10 cellular contexts compared by ENCODE assay signal in genomic region chr7:130940907-130941306, GRCh38.
DNase-seq lines count a peak whose midpoint lies in the region; ATAC-seq and TF ChIP-seq lines count a peak whose summit lies in the region.
"Had no signal": no experiment of that assay in that cellular context is flagged by ENCODE, and none has a peak within 500 bp of the region (broad histone marks: within the 10 kb centered on the region; RNA-seq: fewer than 3 reads in every experiment).

No MANE protein-coding gene starts in this region.

- TF ChIP-seq CTCF in left lung (IDR thresholded peaks at IDR 0.05) (no peak), thyroid gland (IDR thresholded peaks at IDR 0.05) (no peak)

- WGBS in thyroid gland, 2 donors, result 38 to 58% methylated on average over 7 of the region's 7 CpGs

- TF ChIP-seq POLR2A in thyroid gland (IDR thresholded peaks at IDR 0.05), result no peak

- no peaks in the 10 kb centered on the region for H3K9me3 Mint-ChIP-seq in activated CD4-positive, alpha-beta T cell treated with anti-CD3 and anti-CD28 coated beads, Interleukin-2, amount 10 ng/mL, durations not matched to agents 7 days and 5 days
- H3K9me3 Mint-ChIP-seq: H9 had no signal

- peak overlapping the region; percentile 79 for H3K27ac Mint-ChIP-seq in activated CD4-positive, alpha-beta T cell treated with anti-CD3 and anti-CD28 coated beads, Interleukin-2, amount 10 ng/mL, durations not matched to agents 7 days and 5 days

- H3K27ac ChIP-seq in left lung (peak overlapping the region; percentile 72 to 79), thyroid gland (peak overlapping the region; percentile 71 to 93 (median 88))

- CTCF ChIA-PET in activated CD4-positive, alpha-beta T cell treated with anti-CD3 and anti-CD28 coated beads, Interleukin-2, amount 10 ng/mL, durations not matched to agents 7 days and 5 days (lab: Charles Lee), result interaction anchor here (1.3 to 4.8 kb wide), 4 partner anchors 11 to 99 kb away, joined by 3 to 23 read pairs (median 8); no protein-coding TSS in a partner anchor

- POLR2A ChIA-PET in activated CD4-positive, alpha-beta T cell treated with anti-CD3 and anti-CD28 coated beads, Interleukin-2, amount 10 ng/mL, durations not matched to agents 7 days and 5 days (lab: Charles Lee), result no interaction called here

- intact Hi-C loops in left lung (cut with DNase I) (no loop called here), thyroid gland (cut with DNase I) (no loop called here)

- H3K9ac ChIP-seq in adipocyte (ENCODE audit: low read length), result peak overlapping the region; percentile 84

- H3K4me3 ChIP-seq in adipocyte (ENCODE audit: low read length) (peak overlapping the region; percentile 77), left lung (peak overlapping the region; percentile 12 to 39), thyroid gland (replicated peaks in 1 of 3) (peak overlapping the region in 2 of 3 donors; percentile 15 to 29)

- peaks cover 76% of the 10 kb centered on the region for H3K36me3 Mint-ChIP-seq in activated CD4-positive, alpha-beta T cell treated with anti-CD3 and anti-CD28 coated beads, Interleukin-2, amount 10 ng/mL, durations not matched to agents 7 days and 5 days (ENCODE audit: low read depth)

- H3K4me1 Mint-ChIP-seq in activated CD4-positive, alpha-beta T cell treated with anti-CD3 and anti-CD28 coated beads, Interleukin-2, amount 10 ng/mL, durations not matched to agents 7 days and 5 days, result peaks cover 83% of the 10 kb centered on the region

- no peaks in the 10 kb centered on the region for H3K27me3 Mint-ChIP-seq in activated CD4-positive, alpha-beta T cell treated with anti-CD3 and anti-CD28 coated beads, Interleukin-2, amount 10 ng/mL, durations not matched to agents 7 days and 5 days

- H3K4me1 ChIP-seq in adipocyte (ENCODE audit: control insufficient read depth, insufficient read depth, low read length) (peaks cover 67% of the 10 kb centered on the region), left lung (peaks cover 16 to 65% of the 10 kb centered on the region in 2 donors), thyroid gland (peaks cover 39 to 74% of the 10 kb centered on the region in 2 donors)

- H3K9me3 ChIP-seq in adipocyte (ENCODE audit: control insufficient read depth, low read length) (no peaks in the 10 kb centered on the region), left lung (no peaks in the 10 kb centered on the region), thyroid gland (no peaks in the 10 kb centered on the region)

- peaks cover 34% of the 10 kb centered on the region for H3K36me3 ChIP-seq in adipocyte (ENCODE audit: control insufficient read depth, insufficient read depth, low read length, severe bottlenecking)
- peaks cover 0 to 13% of the 10 kb centered on the region in 2 donors for H3K36me3 ChIP-seq in left lung
- peaks cover 0 to 3% of the 10 kb centered on the region in 2 donors for H3K36me3 ChIP-seq in thyroid gland

- no peak for DNase-seq in activated CD4-positive, alpha-beta T cell treated with anti-CD3 and anti-CD28 coated beads, Interleukin-2, amount 10 ng/mL, durations not matched to agents 7 days and 5 days
- DNase-seq in activated CD4-positive, alpha-beta T cell treated with anti-CD3 and anti-CD28 coated beads for 48 hours, result no peak
- DNase-seq in adipocyte (ENCODE audit: low read depth) (no peak), left lung (no peak), thyroid gland (no peak), NCI-H1105 (lab: John Stamatoyannopoulos, UW) (no peak)
- no peak for DNase-seq in activated CD4-positive, CD25-positive, alpha-beta regulatory T cell (lab: John Stamatoyannopoulos, UW)
- DNase-seq: H9, NCI-H1930 had no signal

- peak overlapping the region; percentile 62 for H3K4me3 Mint-ChIP-seq in activated CD4-positive, alpha-beta T cell treated with anti-CD3 and anti-CD28 coated beads, Interleukin-2, amount 10 ng/mL, durations not matched to agents 7 days and 5 days
- H3K4me3 Mint-ChIP-seq: H9 had no signal

- H3K27me3 ChIP-seq in adipocyte (replicated peaks; ENCODE audit: control insufficient read depth, insufficient read depth, low read length) (no peaks in the 10 kb centered on the region), left lung (no peaks in the 10 kb centered on the region), thyroid gland (no peaks in the 10 kb centered on the region)

- ATAC-seq in left lung (peak; percentile 32), HG02970 (IDR thresholded peaks at IDR 0.05; ENCODE audit: low FRiP score, unreplicated experiment) (no peak)

Comparison
In these comparisons a context has a peak if more than half of its experiments do, and no peak if none do; other contexts are left out.
1. H3K4me3 ChIP-seq: peak in every context shown above with its lines; median percentile 77 in adipocyte; 26 in left lung; 22 in thyroid gland.